ENCODE assay signal across 14 cellular contexts in genomic region chr1:164608651-164609057, GRCh38. TPM values are rescaled to one million over a fixed set of nuclear protein-coding genes. Genes with fewer than 3 reads are reported as not detected.
DNase-seq lines count a peak whose midpoint lies in the region; ATAC-seq and TF ChIP-seq lines count a peak whose summit lies in the region.
"Had no signal": no experiment of that assay in that cellular context is flagged by ENCODE, and none has a peak within 500 bp of the region (broad histone marks: within the 10 kb centered on the region; RNA-seq: fewer than 3 reads in every experiment).

No MANE protein-coding gene starts in this region.

- intact Hi-C loops in head of caudate nucleus (cut with DNase I): no loop called here

- H3K36me3 ChIP-seq in mesodermal cell (ENCODE audit: control insufficient read depth, insufficient read depth, low read length) (peaks cover 2% of the 10 kb centered on the region), brain microvascular endothelial cell (replicated peaks) (no peaks in the 10 kb centered on the region)

- ATAC-seq in GM19455 (IDR thresholded peaks at IDR 0.05; ENCODE audit: unreplicated experiment): no peak
- ATAC-seq: stimulated activated naive B cell treated with anti-CD40 and anti-IgM and Interleukin-4, amounts not matched to agents 10 μg/mL and 1 μg/mL and 100 μg/mL, for 72 hours had no signal

- H3K27me3 Mint-ChIP-seq in HFFc6 (ENCODE audit: insufficient read depth): peaks cover 1% of the 10 kb centered on the region; the same call in 1 of the 2 replicates
- H3K27me3 Mint-ChIP-seq in brain: no peaks in the 10 kb centered on the region
- no peaks in the 10 kb centered on the region for H3K27me3 Mint-ChIP-seq in type B pancreatic cell
- H3K27me3 Mint-ChIP-seq: CD4-positive, alpha-beta T cell; dendritic cell treated with granulocyte-macrophage colony-stimulating factor and Interleukin-4, amounts not matched to agents 40 ng/mL and 50 ng/mL, for 4 days; stimulated activated naive B cell treated with anti-CD40 and anti-IgM and Interleukin-4, amounts not matched to agents 10 μg/mL and 1 μg/mL and 100 μg/mL, for 72 hours had no signal

- H3K4me1 ChIP-seq in mesodermal cell (ENCODE audit: control insufficient read depth, insufficient read depth, low read length, poor library complexity, severe bottlenecking): peaks cover 20% of the 10 kb centered on the region

- H3K9me3 Mint-ChIP-seq in HFFc6: no peaks in the 10 kb centered on the region
- H3K9me3 Mint-ChIP-seq in brain: no peaks in the 10 kb centered on the region
- H3K9me3 Mint-ChIP-seq in type B pancreatic cell: no peaks in the 10 kb centered on the region
- H3K9me3 Mint-ChIP-seq: CD4-positive, alpha-beta T cell; dendritic cell treated with granulocyte-macrophage colony-stimulating factor and Interleukin-4, amounts not matched to agents 40 ng/mL and 50 ng/mL, for 4 days; stimulated activated naive B cell treated with anti-CD40 and anti-IgM and Interleukin-4, amounts not matched to agents 10 μg/mL and 1 μg/mL and 100 μg/mL, for 72 hours had no signal

- peaks cover 4% of the 10 kb centered on the region for H3K9me3 ChIP-seq in mesodermal cell (ENCODE audit: control insufficient read depth, low read length)

- H3K4me1 Mint-ChIP-seq in HFFc6 (ENCODE audit: low read depth) (peaks cover 65% of the 10 kb centered on the region), brain (peaks cover 94% of the 10 kb centered on the region), type B pancreatic cell (ENCODE audit: unreplicated experiment) (peaks cover 75% of the 10 kb centered on the region)
- H3K4me1 Mint-ChIP-seq: stimulated activated naive B cell treated with anti-CD40 and anti-IgM and Interleukin-4, amounts not matched to agents 10 μg/mL and 1 μg/mL and 100 μg/mL, for 72 hours had no signal

- DNase-seq in HFFc6 (no peak), type B pancreatic cell (ENCODE audit: extremely low spot score, unreplicated experiment) (no peak), brain microvascular endothelial cell (no peak), head of caudate nucleus (no peak)
- DNase-seq: activated CD4-positive, alpha-beta T cell treated with anti-CD3 and anti-CD28 coated beads, Interleukin-2, amount 50 U/mL, for 48 hours; amygdala; CD4-positive, alpha-beta T cell; HCEC 1CT; SHP77; stimulated activated naive B cell treated with anti-CD40 and anti-IgM and Interleukin-4, amounts not matched to agents 10 μg/mL and 1 μg/mL and 100 μg/mL, for 72 hours had no signal

- H3K4me3 ChIP-seq in mesodermal cell (ENCODE audit: extremely low read depth, insufficient read depth, low read length, poor library complexity, severe bottlenecking): no peak overlapping the region
- no peak overlapping the region for H3K4me3 ChIP-seq in brain microvascular endothelial cell (ENCODE audit: low read depth, low read length)

- H3K4me3 Mint-ChIP-seq in HFFc6 (peak overlapping the region; percentile 43; the same call in 1 of the 2 replicates), brain (peak overlapping the region in 1 of 5 experiments; percentile 26), type B pancreatic cell (peak overlapping the region; percentile 61)
- H3K4me3 Mint-ChIP-seq: CD4-positive, alpha-beta T cell; dendritic cell treated with granulocyte-macrophage colony-stimulating factor and Interleukin-4, amounts not matched to agents 40 ng/mL and 50 ng/mL, for 4 days; stimulated activated naive B cell treated with anti-CD40 and anti-IgM and Interleukin-4, amounts not matched to agents 10 μg/mL and 1 μg/mL and 100 μg/mL, for 72 hours had no signal

- peaks cover 8% of the 10 kb centered on the region; the same call in 1 of the 2 replicates for H3K36me3 Mint-ChIP-seq in HFFc6 (ENCODE audit: low read depth)
- peaks cover 41% of the 10 kb centered on the region for H3K36me3 Mint-ChIP-seq in brain
- peaks cover 38% of the 10 kb centered on the region for H3K36me3 Mint-ChIP-seq in type B pancreatic cell
- H3K36me3 Mint-ChIP-seq: stimulated activated naive B cell treated with anti-CD40 and anti-IgM and Interleukin-4, amounts not matched to agents 10 μg/mL and 1 μg/mL and 100 μg/mL, for 72 hours had no signal

- TF ChIP-seq CTCF in HFFc6 (IDR thresholded peaks at IDR 0.05) (no peak), brain (conservative IDR thresholded peaks at IDR 0.05) (no peak), type B pancreatic cell (conservative IDR thresholded peaks at IDR 0.05) (no peak), brain microvascular endothelial cell (IDR thresholded peaks at IDR 0.05; ENCODE audit: low read depth, low read length, missing control alignments) (no peak)

- H3K27me3 ChIP-seq in brain microvascular endothelial cell (replicated peaks): no peaks in the 10 kb centered on the region

- in situ Hi-C loops in brain microvascular endothelial cell (cut with HindIII; ENCODE audit: low pct_ligation_motif_present, low sequenced_read_pairs): no loop called here

- peak overlapping the region; percentile 62; the same call in 1 of the 2 replicates for H3K27ac Mint-ChIP-seq in HFFc6
- H3K27ac Mint-ChIP-seq in brain: peak overlapping the region in 4 of 5 experiments; percentile 49 to 66 (median 63)
- H3K27ac Mint-ChIP-seq in type B pancreatic cell: peak overlapping the region; percentile 77
- H3K27ac Mint-ChIP-seq: CD4-positive, alpha-beta T cell; dendritic cell treated with granulocyte-macrophage colony-stimulating factor and Interleukin-4, amounts not matched to agents 40 ng/mL and 50 ng/mL, for 4 days; stimulated activated naive B cell treated with anti-CD40 and anti-IgM and Interleukin-4, amounts not matched to agents 10 μg/mL and 1 μg/mL and 100 μg/mL, for 72 hours had no signal

- H3K27ac ChIP-seq in mesodermal cell (ENCODE audit: low read depth, low read length, severe bottlenecking) (peak overlapping the region; percentile 31), brain microvascular endothelial cell (no peak overlapping the region)

RNA-seq across cellular contexts. Expression of gene PBX1, which starts 49.7 kb away (rescaled TPM):
- total RNA-seq in HFFc6 (2021; fragmentation: NEBNext Ultra II Directional; extraction: Animal tissue kit (Norgen Biotek cat#: 25700)): 10 to 100 TPM; 35.4 to 42.3 (median 39.1) TPM
- polyA plus RNA-seq in brain (ENCODE audit: insufficient read depth, low read depth, low replicate concordance): 72.1 TPM
- polyA plus RNA-seq in mesodermal cell (2013, experiment 1 of 2): 59.3 TPM
- polyA plus RNA-seq in mesodermal cell (2013, experiment 2 of 2): 56.0 TPM
- 257 and 324 TPM in 2 replicates for total RNA-seq in type B pancreatic cell (ENCODE audit: low replicate concordance)
